7 cellular contexts compared by ENCODE assay signal in the genomic region with DNA sequence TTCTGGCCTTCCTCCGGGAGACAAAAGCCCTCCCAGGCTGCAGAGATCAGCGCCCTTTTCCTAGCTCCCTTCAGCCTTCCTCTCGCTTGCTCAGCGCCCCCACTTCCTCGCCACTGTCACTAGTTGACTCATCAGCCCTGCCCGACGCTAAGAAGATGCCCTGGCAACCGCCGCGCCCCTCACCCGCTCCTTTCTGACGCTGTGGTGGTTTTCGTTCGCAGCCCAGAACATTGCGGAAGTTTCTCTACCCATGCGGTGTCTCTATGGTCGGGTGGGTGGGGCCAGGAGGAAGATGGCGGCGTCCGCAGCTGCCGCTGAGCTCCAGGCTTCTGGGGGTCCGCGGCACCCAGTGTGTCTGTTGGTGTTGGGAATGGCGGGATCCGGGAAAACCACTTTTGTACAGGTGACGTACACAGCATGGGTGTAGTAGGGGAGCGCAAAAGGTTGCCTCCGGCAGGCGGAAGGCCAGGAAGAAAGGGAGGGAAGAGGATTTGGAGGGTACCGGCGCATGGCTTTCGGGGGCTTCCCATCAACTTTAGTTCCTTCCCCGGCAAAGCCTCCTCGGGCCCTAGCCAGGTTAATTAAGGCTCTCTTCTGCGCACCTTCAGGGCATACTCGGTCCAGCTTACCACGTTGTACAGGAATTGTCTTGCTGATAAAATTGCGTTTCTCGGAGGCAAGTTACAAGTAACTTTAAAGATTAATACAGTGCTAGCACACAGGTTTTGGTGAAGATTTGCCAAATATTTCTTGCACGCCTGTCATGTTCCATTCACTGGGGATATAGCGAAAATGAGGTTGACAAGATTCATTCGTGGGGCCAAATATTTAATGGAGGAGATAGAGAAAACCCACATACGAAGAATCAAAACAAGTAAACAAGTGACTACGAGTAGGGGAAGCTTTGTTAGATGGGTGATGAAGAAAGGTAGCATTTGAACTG. TPM values are rescaled to one million over a fixed set of nuclear protein-coding genes. Genes with fewer than 3 reads are reported as not detected.
DNase-seq lines count a peak whose midpoint lies in the region; ATAC-seq and TF ChIP-seq lines count a peak whose summit lies in the region.

A gene with protein sequence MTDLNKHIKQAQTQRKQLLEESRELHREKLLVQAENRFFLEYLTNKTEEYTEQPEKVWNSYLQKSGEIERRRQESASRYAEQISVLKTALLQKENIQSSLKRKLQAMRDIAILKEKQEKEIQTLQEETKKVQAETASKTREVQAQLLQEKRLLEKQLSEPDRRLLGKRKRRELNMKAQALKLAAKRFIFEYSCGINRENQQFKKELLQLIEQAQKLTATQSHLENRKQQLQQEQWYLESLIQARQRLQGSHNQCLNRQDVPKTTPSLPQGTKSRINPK (minus strand): TSS at position 246 of the 943 bp plus-strand sequence. CDS start 1,213 bp downstream, outside the sequence.
A gene (plus strand): TSS at position 284 of the 943 bp plus-strand sequence. CDS start 9 bp downstream, at position 293.

- H3K27me3 ChIP-seq in sigmoid colon, result no peaks in the 10 kb centered on the region

- no peak for TF ChIP-seq EP300 in sigmoid colon (IDR thresholded peaks at IDR 0.05)

- H3K27ac ChIP-seq in sigmoid colon, result peak within 1 kb of the TSS; percentile 67 to 80 (median 76)

- 1% methylated on average over 44 of the region's 44 CpGs for WGBS in sigmoid colon, 2 donors

- H3K4me1 ChIP-seq in sigmoid colon, result peaks cover 0 to 25% (median 18%) of the 10 kb centered on the region in 4 donors

- intact Hi-C loops in sigmoid colon (cut with DNase I), result loop anchor here (5.0 kb wide), 1 partner anchor 137 kb away; no protein-coding TSS in a partner anchor

- H3K9me3 ChIP-seq in sigmoid colon, result no peaks in the 10 kb centered on the region

- peak; percentile 69 for ATAC-seq in GM18508 (IDR thresholded peaks at IDR 0.05; ENCODE audit: insufficient read depth, unreplicated experiment)
- ATAC-seq in HG02970 (IDR thresholded peaks at IDR 0.05; ENCODE audit: low FRiP score, unreplicated experiment), result peak; percentile 94

- H3K36me3 ChIP-seq in sigmoid colon, result peaks cover 0 to 41% (median 16%) of the 10 kb centered on the region in 4 donors

- H3K4me3 ChIP-seq in astrocyte of the spinal cord (ENCODE audit: low read depth, low read length) (peak within 1 kb of the TSS; percentile 98), sigmoid colon (peak within 1 kb of the TSS; percentile 60 to 94 (median 70))

- TF ChIP-seq CTCF in astrocyte of the spinal cord (IDR thresholded peaks at IDR 0.05; ENCODE audit: low read depth, low read length), result no peak
- no peak for TF ChIP-seq CTCF in sigmoid colon (IDR thresholded peaks at IDR 0.05)

- TF ChIP-seq POLR2A in sigmoid colon (IDR thresholded peaks at IDR 0.05), result peak in 1 of 2 donors; percentile 14

- in situ Hi-C loops in astrocyte of the spinal cord (cut with HindIII; ENCODE audit: low sequenced_read_pairs), result no loop called here

- DNase-seq in NCI-H187 treated with DMSO at 0.1 percent for 48 hours (lab: John Stamatoyannopoulos, UW), result peak; percentile 70
- peak; percentile 89 for DNase-seq in T-helper 9 cell
- DNase-seq in astrocyte of the spinal cord (ENCODE audit: low read depth, low spot score), result peak; percentile 96
- DNase-seq in iPS DF 4.7 (ENCODE audit: extremely low read depth, low spot score), result peak; percentile 44
- DNase-seq in sigmoid colon, result peak; percentile 90

RNA-seq across cellular contexts. Expression of the first gene that starts in this region (rescaled TPM):
- total RNA-seq in sigmoid colon, result 1 to 10 TPM; 3.8 to 8.6 (median 8.0) TPM
- 1 to 10 TPM; 1.6 to 2.4 (median 1.7) TPM for polyA plus RNA-seq in sigmoid colon

RNA-seq across cellular contexts. Expression of the second gene that starts in this region (rescaled TPM):
- total RNA-seq in sigmoid colon, result 10 to 100 TPM; 15.2 to 24.4 (median 21.0) TPM
- 10 to 100 TPM; 28.0 to 31.2 (median 31.0) TPM for polyA plus RNA-seq in sigmoid colon

Comparison
In these comparisons a context has a peak if more than half of its experiments do, and no peak if none do; other contexts are left out.
1. Peak in every context shown above with its lines: DNase-seq, ATAC-seq, H3K4me3 ChIP-seq and H3K27ac ChIP-seq.
2. DNase-seq: peak in every context shown above with its lines; median percentile 96 in astrocyte of the spinal cord; 90 in sigmoid colon; 89 in T-helper 9 cell; 70 in NCI-H187 treated with DMSO at 0.1 percent for 48 hours; 44 in iPS DF 4.7.